24 cellular contexts compared by ENCODE assay signal in the genomic region with DNA sequence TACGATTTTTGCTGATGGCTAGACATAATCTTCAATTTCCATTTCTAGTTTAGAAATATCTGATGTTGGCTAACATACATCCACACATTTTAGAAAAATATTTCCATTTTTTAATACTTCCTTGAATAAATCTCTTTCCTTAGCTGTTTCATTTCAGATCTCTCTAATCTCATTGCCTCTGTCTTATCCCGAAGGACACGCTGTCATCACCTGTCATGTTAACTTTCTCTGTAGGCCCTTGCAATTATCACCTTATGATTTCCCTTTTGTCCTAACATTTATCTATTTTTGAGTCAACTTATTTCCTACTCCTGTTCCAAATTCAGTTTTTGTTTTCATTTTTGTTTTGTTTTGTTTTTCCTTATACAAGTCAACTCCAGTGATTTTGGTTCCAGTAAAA.
A peak's percentile ranks its signal among the peaks of the same experiment; 100 is the strongest.
DNase-seq lines count a peak whose midpoint lies in the region; ATAC-seq and TF ChIP-seq lines count a peak whose summit lies in the region.
"Had no signal": no experiment of that assay in that cellular context is flagged by ENCODE, and none has a peak within 500 bp of the region (broad histone marks: within the 10 kb centered on the region; RNA-seq: fewer than 3 reads in every experiment).

No MANE protein-coding gene starts in this region.

- no peak for TF ChIP-seq EP300 in suprapubic skin (IDR thresholded peaks at IDR 0.05)

- DNase-seq in Right ventricle myocardium superior (no peak), right atrium auricular region (ENCODE audit: low spot score) (no peak), NCI-H82 (lab: John Stamatoyannopoulos, UW) (peak; percentile 39), NCI-H82 treated with DMSO at 0.1 percent for 48 hours (lab: John Stamatoyannopoulos, UW; ENCODE audit: unreplicated experiment) (peak; percentile 13), T-helper 17 cell (no peak), suprapubic skin (ENCODE audit: low spot score in 2 of 2) (no peak)
- DNase-seq: 8988T; ACHN; BE2C; C1 segment of cervical spinal cord; CD4-positive, alpha-beta memory T cell; CD4-positive, CD25-positive, alpha-beta regulatory T cell; CD8-positive, alpha-beta memory T cell; COR-L47; DMS 273 treated with DMSO at 0.1 percent for 48 hours; DMS153; DMS53; DMS79; DND-41; EL; GDM1 had no signal

- H3K4me1 ChIP-seq in right atrium auricular region (no peaks in the 10 kb centered on the region), suprapubic skin (no peaks in the 10 kb centered on the region)
- H3K4me1 ChIP-seq: BLaER1 had no signal

- H3K4me1 Mint-ChIP-seq in T-helper 17 cell = no peaks in the 10 kb centered on the region
- H3K4me1 Mint-ChIP-seq: CD14-positive monocyte; CD4-positive, alpha-beta memory T cell; CD4-positive, CD25-positive, alpha-beta regulatory T cell; CD8-positive, alpha-beta memory T cell had no signal

- H3K4me3 ChIP-seq in right atrium auricular region (no peak overlapping the region), suprapubic skin (no peak overlapping the region)
- H3K4me3 ChIP-seq: BLaER1, GM12878 had no signal

- no peak overlapping the region for H3K27ac Mint-ChIP-seq in T-helper 17 cell
- H3K27ac Mint-ChIP-seq: CD14-positive monocyte; CD4-positive, alpha-beta memory T cell; CD4-positive, CD25-positive, alpha-beta regulatory T cell; CD8-positive, alpha-beta memory T cell had no signal

- WGBS in suprapubic skin = 90% methylated on average over 3 of the region's 3 CpGs

- H3K36me3 ChIP-seq in right atrium auricular region (no peaks in the 10 kb centered on the region), suprapubic skin (no peaks in the 10 kb centered on the region)
- H3K36me3 ChIP-seq: BE2C, BLaER1 had no signal

- H3K27me3 ChIP-seq in right atrium auricular region = no peaks in the 10 kb centered on the region
- no peaks in the 10 kb centered on the region for H3K27me3 ChIP-seq in suprapubic skin
- H3K27me3 ChIP-seq: BE2C, BLaER1 had no signal

- TF ChIP-seq POLR2A in suprapubic skin (IDR thresholded peaks at IDR 0.05) = no peak

- TF ChIP-seq CTCF in right atrium auricular region (IDR thresholded peaks at IDR 0.05) (no peak), suprapubic skin (IDR thresholded peaks at IDR 0.05) (no peak)

- no peak overlapping the region for H3K4me3 Mint-ChIP-seq in T-helper 17 cell
- H3K4me3 Mint-ChIP-seq: CD14-positive monocyte; CD4-positive, alpha-beta memory T cell; CD4-positive, CD25-positive, alpha-beta regulatory T cell; CD8-positive, alpha-beta memory T cell had no signal

- H3K36me3 Mint-ChIP-seq in T-helper 17 cell (ENCODE audit: low read depth) = no peaks in the 10 kb centered on the region
- H3K36me3 Mint-ChIP-seq: CD14-positive monocyte; CD4-positive, alpha-beta memory T cell; CD4-positive, CD25-positive, alpha-beta regulatory T cell had no signal

- ATAC-seq in Right ventricle myocardium superior (ENCODE audit: poor library complexity) (peak; percentile 61), T-helper 17 cell (no peak)
- ATAC-seq: GM12878 had no signal

- H3K9me3 ChIP-seq in right atrium auricular region (peaks cover 5 to 37% of the 10 kb centered on the region in 2 donors), T-helper 17 cell (ENCODE audit: control insufficient read depth, low read length, poor library complexity, severe bottlenecking) (no peaks in the 10 kb centered on the region), suprapubic skin (peaks cover 25% of the 10 kb centered on the region)
- H3K9me3 ChIP-seq: BE2C had no signal

- intact Hi-C loops in Right ventricle myocardium superior (cut with DNase I) = no loop called here

- H3K27me3 Mint-ChIP-seq in T-helper 17 cell = no peaks in the 10 kb centered on the region
- H3K27me3 Mint-ChIP-seq: CD4-positive, alpha-beta memory T cell; CD4-positive, CD25-positive, alpha-beta regulatory T cell; CD8-positive, alpha-beta memory T cell had no signal

- H3K27ac ChIP-seq in right atrium auricular region = no peak overlapping the region
- H3K27ac ChIP-seq in suprapubic skin = no peak overlapping the region
- H3K27ac ChIP-seq: BLaER1 had no signal

Comparison
In these comparisons a context has a peak if more than half of its experiments do, and no peak if none do; other contexts are left out.
1. DNase-seq: peak in NCI-H82 (single experiment) and NCI-H82 treated with DMSO at 0.1 percent for 48 hours (single experiment); none in Right ventricle myocardium superior (single experiment), right atrium auricular region (single experiment), T-helper 17 cell (0 of 3) and suprapubic skin (0 of 2).